In genomic region chr6:165818200-165818599, GRCh38 we compare ENCODE assay signal across 15 cellular contexts.
DNase-seq lines count a peak whose midpoint lies in the region; ATAC-seq and TF ChIP-seq lines count a peak whose summit lies in the region.
"Had no signal": no experiment of that assay in that cellular context is flagged by ENCODE, and none has a peak within 500 bp of the region (broad histone marks: within the 10 kb centered on the region; RNA-seq: fewer than 3 reads in every experiment).

No MANE protein-coding gene starts in this region.

- H3K4me1 ChIP-seq in H9 (ENCODE audit: insufficient read depth, low read length) (peaks cover 15% of the 10 kb centered on the region; the same call in 1 of the 2 replicates), ectodermal cell (ENCODE audit: control insufficient read depth, insufficient read depth, low read length) (peaks cover 31% of the 10 kb centered on the region)

- intact Hi-C loops in cardiac septum (cut with DNase I): no loop called here

- H3K4me2 ChIP-seq in H9 (ENCODE audit: insufficient read depth, insufficient read length, low read length): no peak overlapping the region

- no peaks in the 10 kb centered on the region for H4K20me1 ChIP-seq in H9 (ENCODE audit: control insufficient read depth, insufficient read depth, insufficient read length)

- H3K23me2 ChIP-seq in H9 (ENCODE audit: insufficient read length, low read depth, low read length, poor library complexity, severe bottlenecking): no peaks in the 10 kb centered on the region

- no peak overlapping the region for H3K4ac ChIP-seq in H9 (ENCODE audit: low read depth, low read length)

- H3K36me3 Mint-ChIP-seq in H9 (ENCODE audit: insufficient read depth in 1 of 3, low read depth in 3 of 3): no peaks in the 10 kb centered on the region
- no peaks in the 10 kb centered on the region for H3K36me3 Mint-ChIP-seq in nephron progenitor cell (ENCODE audit: low read depth)
- H3K36me3 Mint-ChIP-seq in activated T-helper 17 cell treated with anti-CD3 and anti-CD28 coated beads, Interleukin-2, amount 50 U/mL, for 72 hours (ENCODE audit: low read depth): no peaks in the 10 kb centered on the region
- H3K36me3 Mint-ChIP-seq: CD4-positive, CD25-positive, alpha-beta regulatory T cell had no signal

- no CpG with 5 or more reads among the region's 4 CpGs for WGBS in H9 (ENCODE audit: extremely low coverage, insufficient read length, low lambda C conversion rate)
- 16 to 19% methylated on average over 3 to 4 of the region's 4 CpGs for WGBS in ectodermal cell, 2 experiments

- H3K27ac ChIP-seq in H9 (ENCODE audit: insufficient read length, low read depth, low read length): peak overlapping the region; percentile 22
- peak overlapping the region; percentile 28 for H3K27ac ChIP-seq in ectodermal cell (ENCODE audit: insufficient read depth, low read depth, low read length, poor library complexity, severe bottlenecking)

- H3K4me3 Mint-ChIP-seq in H9: peak overlapping the region in 1 of 2 experiments; percentile 16; a peak in 2 of 5 replicates
- H3K4me3 Mint-ChIP-seq in nephron progenitor cell: peak overlapping the region; percentile 51
- H3K4me3 Mint-ChIP-seq in activated T-helper 17 cell treated with anti-CD3 and anti-CD28 coated beads, Interleukin-2, amount 50 U/mL, for 72 hours: no peak overlapping the region
- H3K4me3 Mint-ChIP-seq: B cell; CD4-positive, CD25-positive, alpha-beta regulatory T cell; CD8-positive, alpha-beta memory T cell; HFFc6 had no signal

- H3K18ac ChIP-seq in H9 (ENCODE audit: insufficient read length, low read depth, low read length): no peak overlapping the region

- H3K79me1 ChIP-seq in H9 (ENCODE audit: insufficient read depth, low read depth, low read length, poor library complexity, severe bottlenecking): no peaks in the 10 kb centered on the region

- H3K36me3 ChIP-seq in ectodermal cell (ENCODE audit: control insufficient read depth, insufficient read depth, low read length): no peaks in the 10 kb centered on the region

- no peak for DNase-seq in H9
- DNase-seq in nephron progenitor cell: no peak
- no peak for DNase-seq in cardiac septum (ENCODE audit: low spot score)
- no peak for DNase-seq in foreskin fibroblast
- no peak for DNase-seq in AG08396 (ENCODE audit: low spot score)
- DNase-seq: 8988T; C1 segment of cervical spinal cord; CD4-positive, CD25-positive, alpha-beta regulatory T cell; CD8-positive, alpha-beta memory T cell; COR-L47; HFFc6 had no signal

- no peak overlapping the region for H3K4me3 ChIP-seq in ectodermal cell (ENCODE audit: insufficient read depth, low read depth, low read length)
- H3K4me3 ChIP-seq in foreskin fibroblast (ENCODE audit: low read depth in 1 of 2, low read length in 2 of 2): no peak overlapping the region

- H3K27ac Mint-ChIP-seq in H9 (no peak overlapping the region; a peak in 1 of 7 replicates), nephron progenitor cell (no peak overlapping the region)
- H3K27ac Mint-ChIP-seq in activated T-helper 17 cell treated with anti-CD3 and anti-CD28 coated beads, Interleukin-2, amount 50 U/mL, for 72 hours: no peak overlapping the region
- H3K27ac Mint-ChIP-seq: B cell; CD4-positive, CD25-positive, alpha-beta regulatory T cell; CD8-positive, alpha-beta memory T cell; HFFc6 had no signal

- no peak overlapping the region for H2BK5ac ChIP-seq in H9 (ENCODE audit: insufficient read length, low read length)

- H2BK12ac ChIP-seq in H9 (ENCODE audit: insufficient read length, low read depth, low read length): no peak overlapping the region

- H4K91ac ChIP-seq in H9 (ENCODE audit: insufficient read length, low read depth, low read length): no peak overlapping the region

- H3K27me3 Mint-ChIP-seq in H9 (ENCODE audit: low read depth) (peaks cover 12% of the 10 kb centered on the region), nephron progenitor cell (ENCODE audit: low read depth, poor library complexity) (peaks cover 43% of the 10 kb centered on the region)
- peaks cover 25% of the 10 kb centered on the region for H3K27me3 Mint-ChIP-seq in activated T-helper 17 cell treated with anti-CD3 and anti-CD28 coated beads, Interleukin-2, amount 50 U/mL, for 72 hours

- H3K9me3 ChIP-seq in H9 (ENCODE audit: control insufficient read depth, low read depth, low read length) (no peaks in the 10 kb centered on the region), ectodermal cell (ENCODE audit: control insufficient read depth, low read length) (no peaks in the 10 kb centered on the region)

- no peak overlapping the region for H2BK20ac ChIP-seq in H9 (ENCODE audit: low read depth, low read length, poor library complexity, severe bottlenecking)

- H3K27me3 ChIP-seq in H9 (ENCODE audit: insufficient read depth, low read length) (no peaks in the 10 kb centered on the region), ectodermal cell (ENCODE audit: control insufficient read depth, insufficient read depth, low read length, poor library complexity, severe bottlenecking) (no peaks in the 10 kb centered on the region)

- H3K56ac ChIP-seq in H9 (ENCODE audit: insufficient read length, low read depth, low read length): no peak overlapping the region

- H3K23ac ChIP-seq in H9 (ENCODE audit: insufficient read length, low read depth, low read length): no peak overlapping the region

- no peak overlapping the region for H2AFZ ChIP-seq in H9 (ENCODE audit: low read length)

- TF ChIP-seq CTCF in H9 (conservative IDR thresholded peaks at IDR 0.05) (no peak), nephron progenitor cell (IDR thresholded peaks at IDR 0.05) (no peak), foreskin fibroblast (IDR thresholded peaks at IDR 0.05; ENCODE audit: low read depth, low read length) (no peak)

- H3T11ph ChIP-seq in H9 (ENCODE audit: low read length): no peak overlapping the region

- H3K9me3 Mint-ChIP-seq in H9: no peaks in the 10 kb centered on the region; a peak in 1 of 5 replicates
- no peaks in the 10 kb centered on the region for H3K9me3 Mint-ChIP-seq in nephron progenitor cell
- no peaks in the 10 kb centered on the region for H3K9me3 Mint-ChIP-seq in activated T-helper 17 cell treated with anti-CD3 and anti-CD28 coated beads, Interleukin-2, amount 50 U/mL, for 72 hours

- peak overlapping the region; percentile 69 for H4K5ac ChIP-seq in H9 (ENCODE audit: insufficient read length, low read depth, low read length)

- no peaks in the 10 kb centered on the region for H3K79me2 ChIP-seq in H9 (ENCODE audit: insufficient read depth, low read length)

- no peak overlapping the region for H2BK120ac ChIP-seq in H9 (ENCODE audit: low read depth, low read length, poor library complexity, severe bottlenecking)

- H3K4me1 Mint-ChIP-seq in H9 (peaks cover 44 to 45% of the 10 kb centered on the region in 2 experiments), nephron progenitor cell (peaks cover 81% of the 10 kb centered on the region)
- no peaks in the 10 kb centered on the region for H3K4me1 Mint-ChIP-seq in activated T-helper 17 cell treated with anti-CD3 and anti-CD28 coated beads, Interleukin-2, amount 50 U/mL, for 72 hours
- H3K4me1 Mint-ChIP-seq: B cell; CD4-positive, CD25-positive, alpha-beta regulatory T cell; CD8-positive, alpha-beta memory T cell had no signal

- H2BK15ac ChIP-seq in H9 (ENCODE audit: low read depth, low read length): no peak overlapping the region

- ATAC-seq in activated T-helper 17 cell treated with anti-CD3 and anti-CD28 coated beads, Interleukin-2, amount 50 U/mL, for 72 hours (replicated peaks): no peak
- ATAC-seq: HCT116 had no signal

- no peak overlapping the region for H3K9ac ChIP-seq in H9 (ENCODE audit: extremely low read depth, insufficient read length, low read length)

- no peak overlapping the region for H4K8ac ChIP-seq in H9 (replicated peaks; ENCODE audit: insufficient read length, low read depth, low read length)

- no peak overlapping the region for H3K14ac ChIP-seq in H9 (ENCODE audit: insufficient read depth, low read length)

- H2AK5ac ChIP-seq in H9 (ENCODE audit: insufficient read length, low read length): no peak overlapping the region
